30 cellular contexts compared by ENCODE assay signal in genomic region chr7:78492146-78492545, GRCh38.
"Had no signal": no experiment of that assay in that cellular context is flagged by ENCODE, and none has a peak within 500 bp of the region (broad histone marks: within the 10 kb centered on the region; RNA-seq: fewer than 3 reads in every experiment).

No MANE protein-coding gene starts in this region.

- H3K27me3 ChIP-seq: brain microvascular endothelial cell, SJCRH30 had no signal

- H3K36me3 ChIP-seq: brain microvascular endothelial cell, SJCRH30, WERI-Rb-1 had no signal

- ATAC-seq: activated CD8-positive, alpha-beta T cell treated with anti-CD3 and anti-CD28 coated beads for 36 hours; activated T-cell treated with anti-CD3 and anti-CD28 coated beads, Interleukin-2, amount 50 U/mL, for 72 hours; activated T-helper 17 cell treated with anti-CD3 and anti-CD28 coated beads, Interleukin-2, amount 50 U/mL, for 72 hours had no signal

- H3K4me1 ChIP-seq: SJCRH30 had no signal

- H3K27ac ChIP-seq: brain microvascular endothelial cell, SJCRH30, SK-N-MC, WERI-Rb-1 had no signal

- H3K9me3 ChIP-seq: SJCRH30 had no signal

- H3K4me3 ChIP-seq: SJCRH30, SK-N-MC had no signal

- DNase-seq: activated CD4-positive, alpha-beta T cell treated with anti-CD3 and anti-CD28 coated beads, Interleukin-2, amount 10 ng/mL, durations not matched to agents 24 days and 14 days; activated CD4-positive, alpha-beta T cell treated with anti-CD3 and anti-CD28 coated beads, Interleukin-2, amount 50 U/mL, for 4 hours; activated CD8-positive, alpha-beta T cell treated with anti-CD3 and anti-CD28 coated beads for 36 hours; activated effector memory CD4-positive, alpha-beta T cell treated with anti-CD3 and anti-CD28 coated beads, Interleukin-2, amount 50 U/mL, for 16 hours; activated naive CD4-positive, alpha-beta T cell; activated naive CD4-positive, alpha-beta T cell treated with anti-CD3 and anti-CD28 coated beads, Interleukin-2, amount 50 U/mL, for 16 hours; activated naive CD8-positive, alpha-beta T cell treated with anti-CD3 and anti-CD28 coated beads for 36 hours; activated T-cell treated with anti-CD3 and anti-CD28 coated beads, Interleukin-2, amount 50 U/mL, for 1 hour; activated T-cell treated with anti-CD3 and anti-CD28 coated beads, Interleukin-2, amount 50 U/mL, for 72 hours; amniotic stem cell; aorta; brain microvascular endothelial cell; Karpas-422; MV-4-11; NCI-H1092 treated with DMSO at 0.1 percent for 48 hours; NCI-H1417; NCI-H146; NCI-H187; NCI-H2029 treated with DMSO at 0.1 percent for 48 hours; NCI-H2107; NCI-H2171; NCI-H510A; NCI-H526; NCI-H748 treated with DMSO at 0.1 percent for 48 hours; SHP77; SJCRH30; T1000; WERI-Rb-1 had no signal
